In genomic region chr5:141864371-141865370, GRCh38 we compare ENCODE assay signal across 28 cellular contexts. TPM values are rescaled to one million over a fixed set of nuclear protein-coding genes. Genes with fewer than 3 reads are reported as not detected.
DNase-seq lines count a peak whose midpoint lies in the region; ATAC-seq, FAIRE-seq and TF ChIP-seq lines count a peak whose summit lies in the region.
"Had no signal": no experiment of that assay in that cellular context is flagged by ENCODE, and none has a peak within 500 bp of the region (broad histone marks: within the 10 kb centered on the region; RNA-seq: fewer than 3 reads in every experiment).

No MANE protein-coding gene starts in this region.

- no peak for FAIRE-seq in HepG2 (lab: Jason Lieb, UNC)
- FAIRE-seq: GM12891, islet of Langerhans had no signal

- no peaks in the 10 kb centered on the region for H4K20me1 ChIP-seq in HepG2 (ENCODE audit: insufficient read depth, low read length)

- H3K27me3 ChIP-seq in HepG2 (ENCODE audit: control insufficient read depth in 1 of 2, insufficient read depth in 2 of 2, low read length in 2 of 2) (peaks cover 1 to 42% of the 10 kb centered on the region in 2 experiments; a peak in 3 of 5 replicates), right lobe of liver (no peaks in the 10 kb centered on the region), testis (no peaks in the 10 kb centered on the region)
- H3K27me3 ChIP-seq: hepatocyte, ovary, uterus had no signal

- in situ Hi-C loops in HepG2 (cut with HindIII; ENCODE audit: extremely low pct_ligation_motif_present, low pct_unique_long_range_greater_than_20kb) = no loop called here

- no peak for TF ChIP-seq RAD21 in HepG2 (CRISPR knock-in tag; IDR thresholded peaks at IDR 0.05)

- H3K4me1 Mint-ChIP-seq in mesothelial cell of epicardium = peaks cover 27% of the 10 kb centered on the region
- H3K4me1 Mint-ChIP-seq: activated naive CD4-positive, alpha-beta T cell treated with anti-CD3 and anti-CD28 coated beads, Interleukin-2, amount 10 ng/mL, durations not matched to agents 7 days and 5 days; CD4-positive, CD25-positive, alpha-beta regulatory T cell; IgD-negative memory B cell; naive B cell had no signal

- ATAC-seq in HepG2 (no peak), right lobe of liver (no peak), HG02884 (IDR thresholded peaks at IDR 0.05; ENCODE audit: unreplicated experiment) (no peak)

- no peak for TF ChIP-seq POLR2A in HepG2 (IDR thresholded peaks at IDR 0.05; ENCODE audit: insufficient read depth in 1 of 2, low read depth in 2 of 2, low read length in 2 of 2)
- TF ChIP-seq POLR2A in right lobe of liver (IDR thresholded peaks at IDR 0.05) = no peak
- TF ChIP-seq POLR2A in testis (IDR thresholded peaks at IDR 0.05) = no peak

- H3K4me3 ChIP-seq in HepG2 (replicated peaks in 1 of 3; ENCODE audit: insufficient read depth in 1 of 3, low read depth in 2 of 3, low read length in 3 of 3) (no peak overlapping the region), right lobe of liver (no peak overlapping the region), testis (no peak overlapping the region)
- H3K4me3 ChIP-seq: hepatocyte, lung, ovary, uterus had no signal

- CTCF ChIA-PET in HepG2 (lab: Yijun Ruan, JAX; ENCODE audit: low intra/inter-chr PET ratio, low total read pairs) = no interaction called here

- TF ChIP-seq EP300 in HepG2 (IDR thresholded peaks at IDR 0.05; ENCODE audit: low read depth in 2 of 2, low read length in 2 of 2) (no peak), HepG2 (CRISPR knock-in tag; IDR thresholded peaks at IDR 0.05; ENCODE audit: borderline replicate concordance) (no peak)

- H2AFZ ChIP-seq in HepG2 (ENCODE audit: low read length) = no peak overlapping the region
- H2AFZ ChIP-seq: hepatocyte had no signal

- peaks cover 15% of the 10 kb centered on the region for H3K4me1 ChIP-seq in HepG2 (ENCODE audit: insufficient read depth, low read length)
- peaks cover 0 to 8% (median 3%) of the 10 kb centered on the region in 4 donors for H3K4me1 ChIP-seq in right lobe of liver
- H3K4me1 ChIP-seq in testis = peaks cover 13% of the 10 kb centered on the region
- H3K4me1 ChIP-seq: uterus had no signal

- H3K9ac ChIP-seq in HepG2 (ENCODE audit: insufficient read depth, low read depth, low read length) = no peak overlapping the region

- H3K4me2 ChIP-seq in HepG2 (ENCODE audit: low read depth, low read length) = no peak overlapping the region
- H3K4me2 ChIP-seq: hepatocyte had no signal

- no peaks in the 10 kb centered on the region for H3K9me3 Mint-ChIP-seq in mesothelial cell of epicardium
- H3K9me3 Mint-ChIP-seq: activated naive CD4-positive, alpha-beta T cell treated with anti-CD3 and anti-CD28 coated beads, Interleukin-2, amount 10 ng/mL, durations not matched to agents 7 days and 5 days; CD4-positive, CD25-positive, alpha-beta regulatory T cell; T-helper 2 cell treated with Interferon-gamma antibody and Interleukin-4, amounts not matched to agents 5 μg/mL and 100 μg/mL, for 36 hours had no signal

- H3K79me2 ChIP-seq in HepG2 (ENCODE audit: insufficient read depth, low read length) = no peaks in the 10 kb centered on the region
- H3K79me2 ChIP-seq: hepatocyte had no signal

- H3K9me3 ChIP-seq in HepG2 (ENCODE audit: low read length) (no peaks in the 10 kb centered on the region), right lobe of liver (no peaks in the 10 kb centered on the region), testis (no peaks in the 10 kb centered on the region)
- H3K9me3 ChIP-seq: ovary, uterus had no signal

- POLR2A ChIA-PET in HepG2 (lab: Yijun Ruan, JAX) = no interaction called here

- H3K27ac Mint-ChIP-seq in mesothelial cell of epicardium = peak overlapping the region; percentile 39
- H3K27ac Mint-ChIP-seq: activated naive CD4-positive, alpha-beta T cell treated with anti-CD3 and anti-CD28 coated beads, Interleukin-2, amount 10 ng/mL, durations not matched to agents 7 days and 5 days; CD4-positive, CD25-positive, alpha-beta regulatory T cell; IgD-negative memory B cell; naive B cell; T-helper 2 cell treated with Interferon-gamma antibody and Interleukin-4, amounts not matched to agents 5 μg/mL and 100 μg/mL, for 36 hours had no signal

- DNase-seq in HepG2 (ENCODE audit: low spot score) (no peak), right lobe of liver (no peak), SHP77 treated with DMSO at 0.1 percent for 48 hours (lab: John Stamatoyannopoulos, UW) (peak; percentile 77), mesothelial cell of epicardium (ENCODE audit: low spot score in 2 of 2, unreplicated experiment in 2 of 2) (no peak), activated T-cell treated with anti-CD3 and anti-CD28 coated beads for 4 hours (no peak), testis (no peak), hippocampal formation (lab: John Stamatoyannopoulos, UW) (no peak)
- DNase-seq: activated CD4-positive, CD25-positive, alpha-beta regulatory T cell; activated naive CD4-positive, alpha-beta T cell treated with anti-CD3 and anti-CD28 coated beads, Interleukin-2, amount 10 ng/mL, durations not matched to agents 7 days and 5 days; activated T-cell treated with anti-CD3 and anti-CD28 coated beads, Interleukin-2, amount 50 U/mL, for 48 hours; CD4-positive, CD25-positive, alpha-beta regulatory T cell; DMS153; foreskin fibroblast; HCEC 1CT; naive B cell; NCI-H2081; NCI-H524; ovary; stimulated activated CD4-positive, alpha-beta T cell treated with anti-CD3 and anti-CD28 coated beads, Interleukin-2, amount 100 ng/mL, for 24 hours; stimulated activated naive CD4-positive, alpha-beta T cell treated with Interleukin-2 at 50 U/mL for 16 hours; uterus had no signal

- H3K36me3 ChIP-seq in HepG2 (replicated peaks in 1 of 2; ENCODE audit: control insufficient read depth in 1 of 2, insufficient read depth in 2 of 2, low read length in 2 of 2) (no peaks in the 10 kb centered on the region), right lobe of liver (peaks cover 0 to 28% (median 13%) of the 10 kb centered on the region in 4 donors), testis (ENCODE audit: low read depth, missing control alignments) (no peaks in the 10 kb centered on the region)
- H3K36me3 ChIP-seq: ovary, uterus had no signal

- BruUV-seq in HepG2 (replicated peaks; lab: Mats Ljungman, UMichigan) = no TSS peak

- no peak overlapping the region for H3K4me3 Mint-ChIP-seq in mesothelial cell of epicardium
- H3K4me3 Mint-ChIP-seq: activated naive CD4-positive, alpha-beta T cell treated with anti-CD3 and anti-CD28 coated beads, Interleukin-2, amount 10 ng/mL, durations not matched to agents 7 days and 5 days; CD4-positive, CD25-positive, alpha-beta regulatory T cell; IgD-negative memory B cell; T-helper 2 cell treated with Interferon-gamma antibody and Interleukin-4, amounts not matched to agents 5 μg/mL and 100 μg/mL, for 36 hours had no signal

- WGBS in HepG2 (ENCODE audit: low lambda C conversion rate) = 52% methylated on average over 17 of the region's 24 CpGs
- 77% methylated on average over 7 of the region's 24 CpGs for WGBS in right lobe of liver (ENCODE audit: insufficient coverage, low coverage, low lambda C conversion rate, missing lambda C conversion rate)
- 91 to 95% methylated on average over 13 to 24 of the region's 24 CpGs for WGBS in testis, 2 donors

- no peaks in the 10 kb centered on the region for H3K36me3 Mint-ChIP-seq in mesothelial cell of epicardium
- H3K36me3 Mint-ChIP-seq: activated naive CD4-positive, alpha-beta T cell treated with anti-CD3 and anti-CD28 coated beads, Interleukin-2, amount 10 ng/mL, durations not matched to agents 7 days and 5 days; CD4-positive, CD25-positive, alpha-beta regulatory T cell; IgD-negative memory B cell; naive B cell had no signal

- intact Hi-C loops in HepG2 (cut with micrococcal nuclease; ENCODE audit: unreplicated experiment) (no loop called here), right lobe of liver (cut with DNase I) (no loop called here), testis (cut with DNase I; ENCODE audit: low total_unique reads) (no loop called here)

- TF ChIP-seq CTCF in HepG2 (CRISPR knock-in tag; IDR thresholded peaks at IDR 0.05) (no peak), right lobe of liver (IDR thresholded peaks at IDR 0.05) (no peak), mesothelial cell of epicardium (IDR thresholded peaks at IDR 0.05; ENCODE audit: unreplicated experiment) (no peak), testis (IDR thresholded peaks at IDR 0.05) (no peak)

- H3K27ac ChIP-seq in HepG2 (ENCODE audit: extremely low read length, insufficient read depth, low read length) = no peak overlapping the region
- H3K27ac ChIP-seq in right lobe of liver = no peak overlapping the region
- H3K27ac ChIP-seq in testis = no peak overlapping the region
- H3K27ac ChIP-seq: hepatocyte, ovary, uterus had no signal

- peaks cover 11% of the 10 kb centered on the region for H3K27me3 Mint-ChIP-seq in mesothelial cell of epicardium (ENCODE audit: low read depth)

RNA-seq across cellular contexts. Expression of gene PCDH1, which starts 13.5 kb away (rescaled TPM):
- total RNA-seq in HepG2 (2016; rRNA removed; fragmentation: Illumina TruSeq; extraction: Trizol) (0.11 and 0.13 TPM in 2 replicates), right lobe of liver (10 to 100 TPM; 20.8 to 44.1 (median 29.4) TPM), mesothelial cell of epicardium (5.1 to 6.1 TPM (median 5.4 TPM) in 3 replicates), testis (10 to 100 TPM in 1 of 2 donors, 1 to 10 TPM in 1; 9.6 to 10.6 TPM)
- total RNA-seq in HepG2 (2016; cell fraction: cytosol; rRNA removed; fragmentation: Illumina TruSeq; extraction: Trizol; ENCODE audit: low read depth) = not detected in 2 replicates
- total RNA-seq in HepG2 (2016; cell fraction: insoluble cytoplasmic fraction; rRNA removed; fragmentation: Illumina TruSeq; extraction: Trizol) = 0.09 TPM in 1 of 2 replicates, not detected in the other
- not detected in 2 replicates for total RNA-seq in HepG2 (2016; cell fraction: membrane; rRNA removed; fragmentation: Illumina TruSeq; extraction: Trizol)
- total RNA-seq in HepG2 (2016; cell fraction: nucleus; rRNA removed; fragmentation: Illumina TruSeq; extraction: Trizol) = 0.31 TPM in 1 of 2 replicates, not detected in the other
- polyA plus RNA-seq in HepG2 (2011; rRNA removed) (0.83 and 1.3 TPM in 2 replicates), testis (ENCODE audit: insufficient read depth, low read depth, low replicate concordance) (5.6 TPM)
- polyA plus RNA-seq in HepG2 (2011; cell fraction: cytosol; rRNA removed) = 0.85 and 1.0 TPM in 2 replicates
- 0.83 and 0.90 TPM in 2 replicates for polyA plus RNA-seq in HepG2 (2011; cell fraction: nucleus; rRNA removed)
- 0.80 and 1.3 TPM in 2 replicates for polyA plus RNA-seq in HepG2 (2012)
- 0.08 TPM in 1 of 2 replicates, not detected in the other for polyA plus RNA-seq in HepG2 (2016; cell fraction: cytosol; fragmentation: Illumina TruSeq; extraction: Trizol; ENCODE audit: low read depth)
- polyA plus RNA-seq in HepG2 (2016; cell fraction: insoluble cytoplasmic fraction; fragmentation: Illumina TruSeq; extraction: Trizol; ENCODE audit: low read depth) = 0.11 TPM in 1 of 2 replicates, not detected in the other
- not detected in 2 replicates for polyA plus RNA-seq in HepG2 (2016; cell fraction: membrane; fragmentation: Illumina TruSeq; extraction: Trizol; ENCODE audit: low read depth)
- 0.25 TPM in 1 of 2 replicates, not detected in the other for polyA plus RNA-seq in HepG2 (2016; cell fraction: nucleus; fragmentation: Illumina TruSeq; extraction: Trizol; ENCODE audit: insufficient read depth, low read depth)
- polyA minus RNA-seq in HepG2 (2011; rRNA and poly(A)+ RNA removed; ENCODE audit: low replicate concordance) = 2.1 and 10.8 TPM in 2 replicates
- 1.6 and 1.9 TPM in 2 replicates for polyA minus RNA-seq in HepG2 (2011; cell fraction: cytosol; rRNA and poly(A)+ RNA removed)
- polyA minus RNA-seq in HepG2 (2011; cell fraction: nucleus; rRNA and poly(A)+ RNA removed) = 0.75 and 0.77 TPM in 2 replicates

RNA-seq across cellular contexts. Expression of gene DELE1, which starts 59.0 kb away (rescaled TPM):
- 46.5 and 57.5 TPM in 2 replicates for total RNA-seq in HepG2 (2016; rRNA removed; fragmentation: Illumina TruSeq; extraction: Trizol)
- total RNA-seq in HepG2 (2016; cell fraction: cytosol; rRNA removed; fragmentation: Illumina TruSeq; extraction: Trizol; ENCODE audit: low read depth) = 7.7 and 8.6 TPM in 2 replicates
- 44.4 and 53.9 TPM in 2 replicates for total RNA-seq in HepG2 (2016; cell fraction: insoluble cytoplasmic fraction; rRNA removed; fragmentation: Illumina TruSeq; extraction: Trizol)
- total RNA-seq in HepG2 (2016; cell fraction: membrane; rRNA removed; fragmentation: Illumina TruSeq; extraction: Trizol) = 23.5 and 25.7 TPM in 2 replicates
- 61.2 and 73.5 TPM in 2 replicates for total RNA-seq in HepG2 (2016; cell fraction: nucleus; rRNA removed; fragmentation: Illumina TruSeq; extraction: Trizol)
- polyA plus RNA-seq in HepG2 (2011; rRNA removed) = 90.3 and 97.1 TPM in 2 replicates
- 44.7 and 66.5 TPM in 2 replicates for polyA plus RNA-seq in HepG2 (2011; cell fraction: cytosol; rRNA removed)
- 267 and 277 TPM in 2 replicates for polyA plus RNA-seq in HepG2 (2011; cell fraction: nucleus; rRNA removed)
- 44.3 and 49.8 TPM in 2 replicates for polyA plus RNA-seq in HepG2 (2012)
- polyA plus RNA-seq in HepG2 (2016; cell fraction: cytosol; fragmentation: Illumina TruSeq; extraction: Trizol; ENCODE audit: low read depth) = 8.6 and 10.7 TPM in 2 replicates
- 46.9 and 52.3 TPM in 2 replicates for polyA plus RNA-seq in HepG2 (2016; cell fraction: insoluble cytoplasmic fraction; fragmentation: Illumina TruSeq; extraction: Trizol; ENCODE audit: low read depth)
- polyA plus RNA-seq in HepG2 (2016; cell fraction: membrane; fragmentation: Illumina TruSeq; extraction: Trizol; ENCODE audit: low read depth) = 20.4 and 27.3 TPM in 2 replicates
- 113 TPM in 2 replicates for polyA plus RNA-seq in HepG2 (2016; cell fraction: nucleus; fragmentation: Illumina TruSeq; extraction: Trizol; ENCODE audit: insufficient read depth, low read depth)
- 120 and 133 TPM in 2 replicates for polyA minus RNA-seq in HepG2 (2011; rRNA and poly(A)+ RNA removed; ENCODE audit: low replicate concordance)
- polyA minus RNA-seq in HepG2 (2011; cell fraction: cytosol; rRNA and poly(A)+ RNA removed) = 27.7 and 33.0 TPM in 2 replicates
- polyA minus RNA-seq in HepG2 (2011; cell fraction: nucleus; rRNA and poly(A)+ RNA removed) = 76.1 and 82.6 TPM in 2 replicates
- total RNA-seq in right lobe of liver = 10 to 100 TPM; 39.4 to 57.9 (median 43.8) TPM
- total RNA-seq in mesothelial cell of epicardium = 85.4 to 91.5 TPM (median 88.3 TPM) in 3 replicates
- 10 to 100 TPM; 69.9 to 75.8 TPM for total RNA-seq in testis
- 51.2 TPM for polyA plus RNA-seq in testis (ENCODE audit: insufficient read depth, low read depth, low replicate concordance)
